Comparison of ENCODE assay signal across 13 cellular contexts in the genomic region with DNA sequence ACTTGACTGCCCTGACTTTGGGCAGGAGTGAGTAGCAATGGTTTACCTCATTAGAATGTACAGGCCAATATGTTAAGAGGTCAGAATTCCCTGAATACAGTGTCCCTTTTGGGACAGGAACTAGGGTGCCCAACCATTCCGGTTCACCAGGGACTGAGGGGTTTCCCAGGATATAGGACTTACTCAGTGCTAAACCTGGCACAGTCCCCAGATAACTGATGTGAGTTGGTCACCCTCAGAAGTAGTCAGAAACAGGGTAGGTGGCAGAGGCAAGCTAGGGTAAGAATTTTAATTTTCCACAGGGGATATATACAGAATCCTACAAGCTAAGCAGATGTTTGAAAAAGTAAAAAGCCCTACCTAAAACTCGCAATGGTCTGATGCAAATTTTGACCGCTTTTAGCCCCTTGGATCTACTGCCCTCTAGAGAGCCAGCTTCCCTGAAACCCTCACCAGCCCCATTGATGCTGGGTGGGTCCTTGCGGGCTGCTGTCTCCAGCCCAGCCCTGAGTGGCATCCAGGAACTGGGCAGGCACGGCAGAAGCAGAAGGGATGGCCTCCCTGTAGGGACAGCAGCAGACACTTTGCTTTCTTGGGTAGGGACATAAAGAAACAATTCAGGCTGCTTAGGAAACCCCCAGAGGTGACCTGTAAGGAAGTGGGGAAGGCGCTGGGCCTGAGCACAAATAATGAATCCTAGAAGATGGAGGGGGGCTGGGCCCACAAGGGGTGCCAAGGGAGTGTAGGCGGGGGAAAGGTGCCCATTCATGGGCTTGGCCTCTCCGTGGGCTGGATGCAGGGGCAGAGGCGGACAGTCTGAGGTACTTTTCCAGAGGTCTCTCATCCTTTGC.
DNase-seq lines count a peak whose midpoint lies in the region; ATAC-seq, FAIRE-seq and TF ChIP-seq lines count a peak whose summit lies in the region.
"Had no signal": no experiment of that assay in that cellular context is flagged by ENCODE, and none has a peak within 500 bp of the region (broad histone marks: within the 10 kb centered on the region; RNA-seq: fewer than 3 reads in every experiment).

No MANE protein-coding gene starts in this region.

- peak overlapping the region; percentile 57 to 77 for H3K27ac ChIP-seq in A549
- H3K27ac ChIP-seq in PC-9 = no peak overlapping the region
- H3K27ac ChIP-seq: adrenal gland had no signal

- H3K27me3 Mint-ChIP-seq in effector memory CD8-positive, alpha-beta T cell = no peaks in the 10 kb centered on the region
- H3K27me3 Mint-ChIP-seq: CD4-positive, CD25-positive, alpha-beta regulatory T cell had no signal

- no peak for TF ChIP-seq POLR2A in A549 (IDR thresholded peaks at IDR 0.05; ENCODE audit: low read length)

- H3K27me3 ChIP-seq in PC-9 (ENCODE audit: insufficient read depth, low read depth) = no peaks in the 10 kb centered on the region
- H3K27me3 ChIP-seq: adrenal gland had no signal

- H3K79me2 ChIP-seq in PC-9 (ENCODE audit: low read depth) = peaks cover 12% of the 10 kb centered on the region; the same call in 1 of the 2 replicates

- POLR2A ChIA-PET in A549 (lab: Yijun Ruan, JAX) (interaction anchor here (1.1 kb wide), 1 partner anchor 65 kb away, joined by 4 read pairs; no protein-coding TSS in a partner anchor), PC-9 (lab: Charles Lee; ENCODE audit: unreplicated experiment) (no interaction called here)

- no peak for FAIRE-seq in A549 (lab: Jason Lieb, UNC)

- DNase-seq in A549 (ENCODE audit: low read depth in 1 of 2, low spot score in 1 of 2) (peak; percentile 35 to 60), GM12865 (ENCODE audit: low read depth) (peak; percentile 13), PC-9 (peak in 1 of 2 experiments; percentile 31), epithelial cell of proximal tubule (ENCODE audit: low read depth) (no peak), mucosa of gallbladder (ENCODE audit: low spot score) (no peak), AG08396 (ENCODE audit: low spot score) (no peak), dermis blood vessel endothelial cell (no peak)
- no peak for DNase-seq in effector memory CD8-positive, alpha-beta T cell
- DNase-seq: adrenal gland; CD4-positive, CD25-positive, alpha-beta regulatory T cell; effector CD4-positive, alpha-beta T cell; NCI-H1092 had no signal

- peak; percentile 75 to 82 for TF ChIP-seq RAD21 in A549 (conservative IDR thresholded peaks at IDR 0.05 in 1 of 2, IDR thresholded peaks at IDR 0.05 in 1 of 2)

- CTCF ChIA-PET in A549 (lab: Yijun Ruan, JAX) (interaction anchor here (0.8 to 5.6 kb wide), 11 partner anchors 8 to 98 kb away, joined by 3 to 72 read pairs (median 3); no protein-coding TSS in a partner anchor), PC-9 (lab: Charles Lee) (interaction anchor here (0.6 kb wide), 1 partner anchor 625 kb away, joined by 4 read pairs; no protein-coding TSS in a partner anchor)

- H3K9me3 ChIP-seq in A549 (no peaks in the 10 kb centered on the region), PC-9 (ENCODE audit: insufficient read depth, low read depth) (no peaks in the 10 kb centered on the region)
- H3K9me3 ChIP-seq: adrenal gland had no signal

- WGBS in A549 (ENCODE audit: missing lambda C conversion rate) = 52% methylated on average over 9 of the region's 9 CpGs

- H4K20me1 ChIP-seq in PC-9 (ENCODE audit: insufficient read depth) = no peaks in the 10 kb centered on the region

- no peak overlapping the region for H3K27ac Mint-ChIP-seq in effector memory CD8-positive, alpha-beta T cell
- H3K27ac Mint-ChIP-seq: CD4-positive, CD25-positive, alpha-beta regulatory T cell had no signal

- H2AFZ ChIP-seq in PC-9 = no peak overlapping the region

- H3K4me3 Mint-ChIP-seq in effector memory CD8-positive, alpha-beta T cell = no peak overlapping the region
- H3K4me3 Mint-ChIP-seq: CD4-positive, CD25-positive, alpha-beta regulatory T cell had no signal

- intact Hi-C loops in PC-9 (cut with micrococcal nuclease; ENCODE audit: unreplicated experiment) = loop anchor here (1.0 kb wide), 1 partner anchor 97 kb away; no protein-coding TSS in a partner anchor

- TF ChIP-seq EP300 in A549 (IDR thresholded peaks at IDR 0.05) = no peak

- H3K4me3 ChIP-seq in A549 = no peak overlapping the region
- no peak overlapping the region for H3K4me3 ChIP-seq in GM12865 (ENCODE audit: low read depth, low read length)
- H3K4me3 ChIP-seq in PC-9 = no peak overlapping the region
- H3K4me3 ChIP-seq in epithelial cell of proximal tubule (ENCODE audit: low read depth, low read length) = no peak overlapping the region
- H3K4me3 ChIP-seq: adrenal gland had no signal

- H3K4me2 ChIP-seq in A549 (peak overlapping the region; percentile 29; the same call in 2 of the 3 replicates), PC-9 (no peak overlapping the region)

- peak; percentile 53 for TF ChIP-seq CTCF in A549 (IDR thresholded peaks at IDR 0.05)
- TF ChIP-seq CTCF in GM12865 (IDR thresholded peaks at IDR 0.05; ENCODE audit: insufficient read depth, low read depth, low read length, missing control alignments) = no peak
- TF ChIP-seq CTCF in PC-9 (conservative IDR thresholded peaks at IDR 0.05) = peak; percentile 34
- TF ChIP-seq CTCF in epithelial cell of proximal tubule (conservative IDR thresholded peaks at IDR 0.05; ENCODE audit: low read depth, low read length) = peak; percentile 47

- H3F3A ChIP-seq in PC-9 (ENCODE audit: insufficient read depth, low read depth) = peaks cover 23% of the 10 kb centered on the region

- no peaks in the 10 kb centered on the region for H3K9me2 ChIP-seq in PC-9 (ENCODE audit: insufficient read depth)

- ATAC-seq in A549 = peak; percentile 67 to 88; a peak in 5 of 6 replicates
- no peak for ATAC-seq in effector memory CD8-positive, alpha-beta T cell (replicated peaks)
- ATAC-seq: left lobe of liver had no signal

- no peaks in the 10 kb centered on the region for H3K9me3 Mint-ChIP-seq in effector memory CD8-positive, alpha-beta T cell
- H3K9me3 Mint-ChIP-seq: CD4-positive, CD25-positive, alpha-beta regulatory T cell had no signal

- H3K36me3 Mint-ChIP-seq in effector memory CD8-positive, alpha-beta T cell (ENCODE audit: insufficient read depth) = no peaks in the 10 kb centered on the region
- H3K36me3 Mint-ChIP-seq: CD4-positive, CD25-positive, alpha-beta regulatory T cell had no signal

- BruUV-seq in PC-9 (replicated peaks; lab: Mats Ljungman, UMichigan) = no TSS peak

- no peaks in the 10 kb centered on the region for H3K36me3 ChIP-seq in PC-9 (ENCODE audit: low read depth)
- H3K36me3 ChIP-seq: adrenal gland had no signal

- H3K4me1 ChIP-seq in A549 (peaks cover 17% of the 10 kb centered on the region), PC-9 (replicated peaks; ENCODE audit: insufficient read depth) (peaks cover 44% of the 10 kb centered on the region)
- H3K4me1 ChIP-seq: adrenal gland had no signal

- no peaks in the 10 kb centered on the region for H3K4me1 Mint-ChIP-seq in effector memory CD8-positive, alpha-beta T cell (ENCODE audit: low read depth in 2 of 2)
- H3K4me1 Mint-ChIP-seq: CD4-positive, CD25-positive, alpha-beta regulatory T cell had no signal

TF ChIP-seq in A549, 52 proteins besides CTCF, POLR2A, EP300 and RAD21:
- peak; percentile 58 for TF ChIP-seq SMC3 (IDR thresholded peaks at IDR 0.05)
- TF ChIP-seq BHLHE40 (IDR thresholded peaks at IDR 0.05; ENCODE audit: low read depth, low read length) = no peak
TF ChIP-seq in A549: peak in this region for 1.

Comparison
In these comparisons a context has a peak if more than half of its experiments do, and no peak if none do; other contexts are left out.
1. DNase-seq: peak in A549 (2 of 2) and GM12865 (single experiment); none in epithelial cell of proximal tubule (single experiment), mucosa of gallbladder (single experiment), AG08396 (single experiment), effector memory CD8-positive, alpha-beta T cell (0 of 3) and dermis blood vessel endothelial cell (single experiment).